17 cellular contexts compared by ENCODE assay signal in the genomic region with DNA sequence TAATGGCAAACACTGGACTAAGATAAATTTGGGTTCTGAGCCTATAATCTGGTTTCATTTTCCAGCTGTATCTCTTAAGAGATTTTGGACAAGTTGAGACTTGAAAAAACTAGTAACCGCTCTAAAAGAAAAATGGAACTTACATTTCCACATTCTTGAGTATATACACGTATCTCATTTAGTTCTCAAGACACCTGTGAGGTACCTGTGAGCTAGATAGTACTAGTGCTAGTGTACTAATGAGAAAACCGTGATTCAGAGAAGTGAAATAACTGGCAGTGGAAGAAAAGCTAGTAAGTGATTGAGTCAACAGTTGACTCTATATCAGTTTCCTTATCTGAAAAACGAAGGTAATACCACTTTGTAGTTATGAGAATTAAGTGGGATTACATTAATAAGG.
DNase-seq lines count a peak whose midpoint lies in the region; ATAC-seq, FAIRE-seq and TF ChIP-seq lines count a peak whose summit lies in the region.
"Had no signal": no experiment of that assay in that cellular context is flagged by ENCODE, and none has a peak within 500 bp of the region (broad histone marks: within the 10 kb centered on the region; RNA-seq: fewer than 3 reads in every experiment).

No MANE protein-coding gene starts in this region.

- FAIRE-seq in astrocyte (lab: Jason Lieb, UNC) (peak; percentile 39), urothelium cell line (lab: Jason Lieb, UNC) (peak; percentile 9)
- FAIRE-seq: G401.6, GM12892 had no signal

- H2AFZ ChIP-seq in astrocyte (ENCODE audit: low read depth, low read length) = no peak overlapping the region

- no peak overlapping the region for H3K27ac ChIP-seq in astrocyte (ENCODE audit: low read depth, low read length)
- H3K27ac ChIP-seq: BLaER1 treated with 17β-estradiol and CSF1 and Interleukin-3, amounts not matched to agents 10 nM and 100 nM had no signal

- TF ChIP-seq CTCF in astrocyte (IDR thresholded peaks at IDR 0.05; ENCODE audit: insufficient read depth, low read depth, low read length) (no peak), chondrocyte (IDR thresholded peaks at IDR 0.05) (no peak)

- no peak overlapping the region for H3K4me2 ChIP-seq in astrocyte (ENCODE audit: low read length)
- H3K4me2 ChIP-seq: BLaER1 treated with 17β-estradiol and CSF1 and Interleukin-3, amounts not matched to agents 10 nM and 100 nM had no signal

- H3K36me3 ChIP-seq in astrocyte (ENCODE audit: insufficient read depth, low read length) = no peaks in the 10 kb centered on the region

- no peaks in the 10 kb centered on the region for H3K4me1 ChIP-seq in astrocyte (ENCODE audit: insufficient read depth, low read length)
- H3K4me1 ChIP-seq: BLaER1 treated with 17β-estradiol and CSF1 and Interleukin-3, amounts not matched to agents 10 nM and 100 nM had no signal

- H3K9me3 Mint-ChIP-seq in astrocyte (ENCODE audit: unreplicated experiment) (no peaks in the 10 kb centered on the region), chondrocyte (ENCODE audit: low read depth) (peaks cover 6% of the 10 kb centered on the region)
- H3K9me3 Mint-ChIP-seq: CD8-positive, alpha-beta T cell had no signal

- ATAC-seq in esophagus mucosa = peak; percentile 85
- ATAC-seq: CD8-positive, alpha-beta T cell; HCT116 had no signal

- peak; percentile 31 for DNase-seq in HPDE6-E6E7 (ENCODE audit: extremely low spot score)
- no peak for DNase-seq in astrocyte (ENCODE audit: low read depth)
- no peak for DNase-seq in urothelium cell line (ENCODE audit: low spot score)
- DNase-seq in activated gamma-delta T cell treated with Interleukin-2 at 50 U/mL for 16 hours = no peak
- no peak for DNase-seq in NCI-H2227 (lab: John Stamatoyannopoulos, UW; ENCODE audit: unreplicated experiment)
- DNase-seq in chondrocyte (ENCODE audit: low spot score) = no peak
- DNase-seq: CD8-positive, alpha-beta T cell; COR-L47; DMS 273 treated with DMSO at 0.1 percent for 48 hours; GOT3; H7 had no signal

- no peaks in the 10 kb centered on the region for H4K20me1 ChIP-seq in astrocyte (ENCODE audit: insufficient read depth, low read length)
- H4K20me1 ChIP-seq: BLaER1 treated with 17β-estradiol and CSF1 and Interleukin-3, amounts not matched to agents 10 nM and 100 nM had no signal

- no peak overlapping the region for H3K4me3 Mint-ChIP-seq in astrocyte (ENCODE audit: unreplicated experiment)
- no peak overlapping the region for H3K4me3 Mint-ChIP-seq in chondrocyte (ENCODE audit: unreplicated experiment)
- H3K4me3 Mint-ChIP-seq: B cell; CD8-positive, alpha-beta T cell had no signal

- H3K27me3 Mint-ChIP-seq in astrocyte (ENCODE audit: low read depth, unreplicated experiment) (no peaks in the 10 kb centered on the region), chondrocyte (ENCODE audit: low read depth) (no peaks in the 10 kb centered on the region)
- H3K27me3 Mint-ChIP-seq: B cell had no signal

- no peak overlapping the region for H3K27ac Mint-ChIP-seq in astrocyte (ENCODE audit: unreplicated experiment)
- no peak overlapping the region for H3K27ac Mint-ChIP-seq in chondrocyte (ENCODE audit: unreplicated experiment)
- H3K27ac Mint-ChIP-seq: B cell; CD8-positive, alpha-beta T cell had no signal

- H3K9me3 ChIP-seq in astrocyte (ENCODE audit: insufficient read depth, low read depth, low read length) = no peaks in the 10 kb centered on the region

- H3K9ac ChIP-seq in astrocyte (ENCODE audit: low read length) = no peak overlapping the region
- H3K9ac ChIP-seq: BLaER1 treated with 17β-estradiol and CSF1 and Interleukin-3, amounts not matched to agents 10 nM and 100 nM had no signal

- H3K36me3 Mint-ChIP-seq in astrocyte (ENCODE audit: low read depth, unreplicated experiment) (no peaks in the 10 kb centered on the region), chondrocyte (ENCODE audit: low read depth) (peaks cover 4% of the 10 kb centered on the region)

- no peaks in the 10 kb centered on the region for H3K27me3 ChIP-seq in astrocyte (ENCODE audit: insufficient read depth, low read length)
- H3K27me3 ChIP-seq: BLaER1 treated with 17β-estradiol and CSF1 and Interleukin-3, amounts not matched to agents 10 nM and 100 nM had no signal

- H3K4me3 ChIP-seq in astrocyte (ENCODE audit: insufficient read depth, low read depth, low read length) = no peak overlapping the region
- H3K4me3 ChIP-seq: BLaER1 treated with 17β-estradiol and CSF1 and Interleukin-3, amounts not matched to agents 10 nM and 100 nM had no signal

- H3K4me1 Mint-ChIP-seq in astrocyte (ENCODE audit: low read depth, unreplicated experiment) (peaks cover 4% of the 10 kb centered on the region), chondrocyte (ENCODE audit: low read depth) (peaks cover 32% of the 10 kb centered on the region)
- H3K4me1 Mint-ChIP-seq: B cell had no signal

- H3K79me2 ChIP-seq in astrocyte (ENCODE audit: insufficient read depth, low read length) = no peaks in the 10 kb centered on the region
